ENCODE assay signal across 8 cellular contexts in genomic region chr1:26890467-26890796, GRCh38. TPM values are rescaled to one million over a fixed set of nuclear protein-coding genes. Genes with fewer than 3 reads are reported as not detected.
DNase-seq lines count a peak whose midpoint lies in the region; ATAC-seq and TF ChIP-seq lines count a peak whose summit lies in the region.

No MANE protein-coding gene starts in this region.

- TSS peak; percentile 90 for BruUV-seq in HCT116 (replicated peaks; lab: Mats Ljungman, UMichigan)
- BruUV-seq in Panc1 (replicated peaks; lab: Mats Ljungman, UMichigan), result no TSS peak

- H3K27me3 Mint-ChIP-seq in CD8-positive, alpha-beta memory T cell, result no peaks in the 10 kb centered on the region

- peak overlapping the region; percentile 84 for H3K9ac ChIP-seq in HCT116 (ENCODE audit: low read length)

- H3K9me2 ChIP-seq in HCT116 (ENCODE audit: insufficient read depth), result no peaks in the 10 kb centered on the region

- intact Hi-C loops in HCT116 (cut with micrococcal nuclease), result no loop called here
- intact Hi-C loops in Panc1 (cut with micrococcal nuclease; ENCODE audit: unreplicated experiment), result no loop called here
- intact Hi-C loops in esophagus muscularis mucosa (cut with DNase I), result no loop called here
- intact Hi-C loops in ovary (cut with DNase I), result no loop called here

- peaks cover 7 to 78% (median 11%) of the 10 kb centered on the region in 3 donors for H3K36me3 Mint-ChIP-seq in CD8-positive, alpha-beta memory T cell

- CTCF ChIA-PET in CD8-positive, alpha-beta memory T cell (lab: Charles Lee), result interaction anchor here (1.0 to 2.8 kb wide), 10 partner anchors 10 to 420 kb away, joined by 3 to 13 read pairs (median 4); partner anchors contain the start of genes GPATCH3 and NUDC
- CTCF ChIA-PET in HCT116 (lab: Charles Lee) (interaction anchor here (0.6 to 1.5 kb wide), 5 partner anchors 10 to 351 kb away, joined by 3 to 6 read pairs (median 3); partner anchors contain the start of gene GPATCH3), Panc1 (lab: Charles Lee) (no interaction called here)

- H3K4me1 Mint-ChIP-seq in CD8-positive, alpha-beta memory T cell, result peaks cover 28 to 45% (median 31%) of the 10 kb centered on the region in 3 donors

- peaks cover 19% of the 10 kb centered on the region for H3K4me1 ChIP-seq in CD8-positive, alpha-beta memory T cell (ENCODE audit: insufficient read depth, low read length)
- peaks cover 4 to 19% of the 10 kb centered on the region in 2 experiments; a peak in 3 of 4 replicates for H3K4me1 ChIP-seq in HCT116 (ENCODE audit: control insufficient read depth in 1 of 2, insufficient read depth in 2 of 2, low read length in 2 of 2)
- H3K4me1 ChIP-seq in Panc1 (ENCODE audit: control insufficient read depth, insufficient read depth, low read length), result peaks cover 17% of the 10 kb centered on the region
- peaks cover 22 to 37% (median 26%) of the 10 kb centered on the region in 4 donors for H3K4me1 ChIP-seq in esophagus muscularis mucosa
- H3K4me1 ChIP-seq in ovary (ENCODE audit: insufficient read depth), result peaks cover 5% of the 10 kb centered on the region

- TF ChIP-seq POLR2A in HCT116 (IDR thresholded peaks at IDR 0.05; ENCODE audit: borderline replicate concordance, extremely low read depth, insufficient read depth, insufficient read length) (peak; percentile 9), esophagus muscularis mucosa (IDR thresholded peaks at IDR 0.05; ENCODE audit: low read depth) (no peak), ovary (IDR thresholded peaks at IDR 0.05) (peak; percentile 3)

- H3K36me3 ChIP-seq in CD8-positive, alpha-beta memory T cell (ENCODE audit: insufficient read depth, low read length), result peaks cover 25% of the 10 kb centered on the region
- H3K36me3 ChIP-seq in HCT116 (ENCODE audit: control insufficient read depth in 1 of 2, insufficient read depth in 2 of 2, low read length in 2 of 2), result peaks cover 14 to 46% of the 10 kb centered on the region in 2 experiments; a peak in 3 of 4 replicates
- H3K36me3 ChIP-seq in Panc1 (ENCODE audit: control insufficient read depth, insufficient read depth, low read length), result peaks cover 20% of the 10 kb centered on the region
- H3K36me3 ChIP-seq in esophagus muscularis mucosa, result peaks cover 50 to 80% (median 76%) of the 10 kb centered on the region in 4 donors
- no peaks in the 10 kb centered on the region for H3K36me3 ChIP-seq in ovary

- POLR2A ChIA-PET in CD8-positive, alpha-beta memory T cell (lab: Charles Lee), result interaction anchor here (1.0 to 3.0 kb wide), 6 partner anchors 10 to 390 kb away, joined by 4 to 39 read pairs (median 6); partner anchors contain the start of genes GPATCH3 and NUDC
- POLR2A ChIA-PET in HCT116 (lab: Charles Lee), result interaction anchor here (0.9 to 2.3 kb wide), 8 partner anchors 8 to 101 kb away, joined by 3 to 17 read pairs (median 4); partner anchors contain the start of gene GPATCH3
- POLR2A ChIA-PET in Panc1 (lab: Charles Lee), result interaction anchor here (0.6 kb wide), 3 partner anchors 124 to 718 kb away, joined by 4 to 13 read pairs (median 6); no protein-coding TSS in a partner anchor

- ATAC-seq in HCT116 (peak; percentile 43), Panc1 (peak; percentile 73)

- TF ChIP-seq CTCF in HCT116 (IDR thresholded peaks at IDR 0.05 in 2 of 3, conservative IDR thresholded peaks at IDR 0.05 in 1 of 3; ENCODE audit: borderline replicate concordance in 1 of 3, insufficient read depth in 1 of 3, low read depth in 2 of 3, low read length in 2 of 3) (no peak), Panc1 (IDR thresholded peaks at IDR 0.05) (no peak), esophagus muscularis mucosa (IDR thresholded peaks at IDR 0.05) (no peak), ovary (IDR thresholded peaks at IDR 0.05) (no peak)

- H3K4me2 ChIP-seq in HCT116 (ENCODE audit: low read length), result peak overlapping the region; percentile 99

- peak overlapping the region; percentile 92 for H3K4me3 ChIP-seq in CD8-positive, alpha-beta memory T cell (ENCODE audit: low read length)
- H3K4me3 ChIP-seq in HCT116 (replicated peaks in 1 of 2; ENCODE audit: low read depth in 1 of 2, low read length in 2 of 2), result peak overlapping the region; percentile 81 to 93
- H3K4me3 ChIP-seq in Panc1 (ENCODE audit: low read depth in 2 of 2, low read length in 2 of 2), result peak overlapping the region; percentile 82 to 95
- peak overlapping the region; percentile 88 to 100 (median 90) for H3K4me3 ChIP-seq in esophagus muscularis mucosa
- peak overlapping the region; percentile 79 for H3K4me3 ChIP-seq in ovary

- H3K27me3 ChIP-seq in CD8-positive, alpha-beta memory T cell (ENCODE audit: insufficient read depth, low read length, poor library complexity, severe bottlenecking), result no peaks in the 10 kb centered on the region
- no peaks in the 10 kb centered on the region for H3K27me3 ChIP-seq in HCT116 (ENCODE audit: insufficient read depth, low read length)
- H3K27me3 ChIP-seq in Panc1 (ENCODE audit: control insufficient read depth, insufficient read depth, low read length), result no peaks in the 10 kb centered on the region
- no peaks in the 10 kb centered on the region for H3K27me3 ChIP-seq in esophagus muscularis mucosa
- no peaks in the 10 kb centered on the region for H3K27me3 ChIP-seq in ovary

- H3K4me3 Mint-ChIP-seq in CD8-positive, alpha-beta memory T cell, result peak overlapping the region; percentile 93 to 96 (median 94)

- H3K9me3 Mint-ChIP-seq in CD8-positive, alpha-beta memory T cell, result no peaks in the 10 kb centered on the region

- H4K20me1 ChIP-seq in HCT116 (ENCODE audit: insufficient read depth), result peaks cover 2% of the 10 kb centered on the region; the same call in 1 of the 2 replicates

- TF ChIP-seq EP300 in esophagus muscularis mucosa (IDR thresholded peaks at IDR 0.05) (no peak), ovary (IDR thresholded peaks at IDR 0.05) (no peak)

- no peak for DNase-seq in CD8-positive, alpha-beta memory T cell
- DNase-seq in HCT116 (ENCODE audit: low read depth, low spot score) (no peak), Panc1 (ENCODE audit: low read depth, low spot score) (no peak), esophagus muscularis mucosa (ENCODE audit: extremely low spot score) (no peak), ovary (no peak), mucosa of gallbladder (ENCODE audit: low spot score) (no peak)
- no peak for DNase-seq in stimulated activated CD4-positive, alpha-beta T cell treated with anti-CD3 and anti-CD28 coated beads, Interleukin-2, amount 100 ng/mL, for 24 hours
- no peak for DNase-seq in effector CD8-positive, alpha-beta T cell (lab: John Stamatoyannopoulos, UW)

- in situ Hi-C loops in Panc1 (cut with HindIII; ENCODE audit: low pct_unique_long_range_greater_than_20kb, low sequenced_read_pairs), result no loop called here

- peaks cover 43% of the 10 kb centered on the region for H3K79me2 ChIP-seq in HCT116 (ENCODE audit: insufficient read depth, low read length)

- no peak for TF ChIP-seq RAD21 in HCT116 (IDR thresholded peaks at IDR 0.05; ENCODE audit: low read depth)

- RAD21 ChIA-PET in HCT116 (lab: Charles Lee; ENCODE audit: low non-redundant PET in 1 of 2, low total read pairs in 2 of 2, uncharacterized antibody in 2 of 2, unreplicated experiment in 2 of 2), result interaction anchor here in 1 of 2 experiments (0.8 kb wide), 1 partner anchor 9 kb away, joined by 3 read pairs; no protein-coding TSS in a partner anchor

- peak overlapping the region; percentile 91 for H3K27ac ChIP-seq in CD8-positive, alpha-beta memory T cell (ENCODE audit: low read depth, low read length)
- peak overlapping the region; percentile 86 for H3K27ac ChIP-seq in HCT116 (ENCODE audit: low read depth, low read length)
- peak overlapping the region; percentile 95 for H3K27ac ChIP-seq in Panc1 (ENCODE audit: low read length)
- peak overlapping the region; percentile 89 to 97 (median 92) for H3K27ac ChIP-seq in esophagus muscularis mucosa (replicated peaks in 1 of 4)
- H3K27ac ChIP-seq in ovary, result peak overlapping the region; percentile 76 to 77

- H3K9me3 ChIP-seq in CD8-positive, alpha-beta memory T cell (ENCODE audit: low read length), result no peaks in the 10 kb centered on the region
- no peaks in the 10 kb centered on the region for H3K9me3 ChIP-seq in HCT116 (ENCODE audit: control insufficient read depth in 1 of 2, insufficient read depth in 1 of 2, low read depth in 1 of 2, low read length in 2 of 2)
- H3K9me3 ChIP-seq in Panc1 (ENCODE audit: control insufficient read depth, insufficient read depth, low read depth, low read length), result no peaks in the 10 kb centered on the region
- H3K9me3 ChIP-seq in esophagus muscularis mucosa, result no peaks in the 10 kb centered on the region
- H3K9me3 ChIP-seq in ovary, result no peaks in the 10 kb centered on the region

- peak overlapping the region; percentile 87 to 99 (median 96) for H3K27ac Mint-ChIP-seq in CD8-positive, alpha-beta memory T cell

- WGBS in esophagus muscularis mucosa, result 0% methylated on average over 10 of the region's 12 CpGs
- WGBS in ovary, 3 donors, result 1 to 2% (median 1%) methylated on average over 12 of the region's 12 CpGs

- no peak overlapping the region for H2AFZ ChIP-seq in HCT116 (ENCODE audit: low read depth, low read length, poor library complexity, severe bottlenecking)

RNA-seq across cellular contexts. Expression of gene GPN2, which starts 0.3 kb away (rescaled TPM):
- total RNA-seq in CD8-positive, alpha-beta memory T cell, result 10 to 100 TPM; 60.2 to 69.9 TPM
- polyA plus RNA-seq in CD8-positive, alpha-beta memory T cell, result 18.8 TPM
- total RNA-seq in HCT116 (2021; ENCODE audit: unreplicated experiment) (37.2 TPM), Panc1 (2021; ENCODE audit: unreplicated experiment) (41.9 TPM), esophagus muscularis mucosa (10 to 100 TPM in 3 of 4 donors, 1 to 10 TPM in 1; 9.6 to 16.5 (median 14.1) TPM), ovary (10 to 100 TPM in 5 of 7 donors, 1 to 10 TPM in 2; 6.9 to 27.8 (median 20.4) TPM), mucosa of gallbladder (31.5 TPM)
- polyA plus RNA-seq in HCT116 (2012), result 42.0 and 42.9 TPM in 2 replicates
- 51.1 TPM for polyA plus RNA-seq in Panc1 (2012; ENCODE audit: insufficient read length)
- 10 to 100 TPM; 14.6 to 20.9 TPM for polyA plus RNA-seq in ovary

RNA-seq across cellular contexts. Expression of gene GPATCH3, which starts 9.8 kb away (rescaled TPM):
- total RNA-seq in CD8-positive, alpha-beta memory T cell, result 10 to 100 TPM; 20.0 to 21.3 TPM
- 15.2 TPM for polyA plus RNA-seq in CD8-positive, alpha-beta memory T cell
- total RNA-seq in HCT116 (2021; ENCODE audit: unreplicated experiment) (14.8 TPM), Panc1 (2021; ENCODE audit: unreplicated experiment) (29.7 TPM), esophagus muscularis mucosa (10 to 100 TPM in 1 of 4 donors, 1 to 10 TPM in 3; 7.5 to 17.0 (median 8.8) TPM), ovary (10 to 100 TPM in 5 of 7 donors, 1 to 10 TPM in 2; 3.1 to 16.4 (median 11.3) TPM), mucosa of gallbladder (13.7 TPM)
- 7.2 and 8.1 TPM in 2 replicates for polyA plus RNA-seq in HCT116 (2012)
- 32.1 TPM for polyA plus RNA-seq in Panc1 (2012; ENCODE audit: insufficient read length)
- polyA plus RNA-seq in ovary, result 1 to 10 TPM; 7.6 to 9.6 TPM

RNA-seq across cellular contexts. Expression of gene NR0B2, which starts 23.3 kb away (rescaled TPM):
- total RNA-seq in CD8-positive, alpha-beta memory T cell, result not detected
- polyA plus RNA-seq in CD8-positive, alpha-beta memory T cell, result not detected
- total RNA-seq in HCT116 (2021; ENCODE audit: unreplicated experiment) (not detected), Panc1 (2021; ENCODE audit: unreplicated experiment) (5.2 TPM), esophagus muscularis mucosa (not detected), ovary (under 1 TPM in 1 of 7 donors, not detected in 6; 0.18 TPM), mucosa of gallbladder (98.9 TPM)
- polyA plus RNA-seq in HCT116 (2012), result 0.11 TPM in 1 of 2 replicates, not detected in the other
- polyA plus RNA-seq in Panc1 (2012; ENCODE audit: insufficient read length), result 19.3 TPM
- polyA plus RNA-seq in ovary, result under 1 TPM in 1 of 2 donors, not detected in 1; 0.18 TPM

RNA-seq across cellular contexts. Expression of gene SFN, which starts 27.5 kb away (rescaled TPM):
- total RNA-seq in CD8-positive, alpha-beta memory T cell, result under 1 TPM in 1 of 2 experiments, not detected in 1; 0.37 TPM
- polyA plus RNA-seq in CD8-positive, alpha-beta memory T cell, result not detected
- total RNA-seq in HCT116 (2021; ENCODE audit: unreplicated experiment) (245 TPM), Panc1 (2021; ENCODE audit: unreplicated experiment) (188 TPM), esophagus muscularis mucosa (1 to 10 TPM in 1 of 4 donors, under 1 TPM in 1, not detected in 2; 0.33 to 1.7 TPM), ovary (under 1 TPM in 5 of 7 donors, not detected in 2; 0.35 to 0.80 (median 0.37) TPM), mucosa of gallbladder (37.1 TPM)
- 354 and 441 TPM in 2 replicates for polyA plus RNA-seq in HCT116 (2012)
- 353 TPM for polyA plus RNA-seq in Panc1 (2012; ENCODE audit: insufficient read length)
- polyA plus RNA-seq in ovary, result under 1 TPM in 1 of 2 donors, not detected in 1; 0.17 TPM

RNA-seq across cellular contexts. Expression of gene NUDC, which starts 31.1 kb away (rescaled TPM):
- 100 to 1,000 TPM; 167 to 168 TPM for total RNA-seq in CD8-positive, alpha-beta memory T cell
- 122 TPM for polyA plus RNA-seq in CD8-positive, alpha-beta memory T cell
- 119 TPM for total RNA-seq in HCT116 (2021; ENCODE audit: unreplicated experiment)
- 105 and 121 TPM in 2 replicates for polyA plus RNA-seq in HCT116 (2012)
- total RNA-seq in Panc1 (2021; ENCODE audit: unreplicated experiment), result 161 TPM
- 340 TPM for polyA plus RNA-seq in Panc1 (2012; ENCODE audit: insufficient read length)
- 10 to 100 TPM; 61.6 to 91.1 (median 81.5) TPM for total RNA-seq in esophagus muscularis mucosa
- 10 to 100 TPM; 32.8 to 66.9 (median 57.1) TPM for total RNA-seq in ovary
- 10 to 100 TPM; 57.6 to 76.7 TPM for polyA plus RNA-seq in ovary
- 70.8 TPM for total RNA-seq in mucosa of gallbladder

Comparison
In these comparisons a context has a peak if more than half of its experiments do, and no peak if none do; other contexts are left out.
1. RNA of gene NR0B2, which starts 23.3 kb away (total RNA-seq): 98.9 TPM in mucosa of gallbladder (single experiment); 5.2 TPM in Panc1 (single experiment), not detected in CD8-positive, alpha-beta memory T cell, not detected in HCT116 (single experiment), not detected in esophagus muscularis mucosa and 0.18 TPM in ovary; every median in the first group is over 10 times any median in the second.
2. Peak in every context shown above with its lines, with median percentiles within 50 percentile points of each other: H3K27ac ChIP-seq and H3K4me3 ChIP-seq.